Comparison of ENCODE assay signal across 12 cellular contexts in the genomic region with DNA sequence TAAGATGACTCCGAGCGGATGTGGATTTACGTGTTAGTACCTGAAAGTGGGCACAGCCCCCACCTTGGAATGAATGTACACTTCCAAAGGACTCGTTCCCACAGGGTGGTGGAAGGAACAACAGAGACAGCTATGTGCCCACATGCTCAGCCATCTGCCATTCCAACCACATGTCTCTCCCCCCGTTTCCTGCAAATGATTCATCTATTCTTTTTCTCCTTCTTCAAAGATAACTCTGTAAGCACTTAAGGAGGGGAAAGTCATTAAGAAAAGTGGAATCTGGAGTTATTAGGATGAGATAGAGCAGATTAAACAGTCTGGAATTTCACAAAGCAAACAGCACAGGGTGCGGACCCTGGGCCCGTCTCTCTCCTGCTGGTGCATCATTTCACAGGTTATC. TPM values are rescaled to one million over a fixed set of nuclear protein-coding genes. Genes with fewer than 3 reads are reported as not detected.
DNase-seq lines count a peak whose midpoint lies in the region; ATAC-seq and TF ChIP-seq lines count a peak whose summit lies in the region.
"Had no signal": no experiment of that assay in that cellular context is flagged by ENCODE, and none has a peak within 500 bp of the region (broad histone marks: within the 10 kb centered on the region; RNA-seq: fewer than 3 reads in every experiment).

No MANE protein-coding gene starts in this region.

- H3K79me1 ChIP-seq in mesenchymal stem cell (replicated peaks; ENCODE audit: low read length, poor library complexity, severe bottlenecking) = peaks cover 5% of the 10 kb centered on the region

- H3K27ac Mint-ChIP-seq in Caco-2 (ENCODE audit: unreplicated experiment) = peak overlapping the region; percentile 62
- H3K27ac Mint-ChIP-seq: CD4-positive, alpha-beta memory T cell had no signal

- H2BK5ac ChIP-seq in mesenchymal stem cell (ENCODE audit: low read depth, low read length, poor library complexity, severe bottlenecking) = no peak overlapping the region

- H3K14ac ChIP-seq in mesenchymal stem cell (ENCODE audit: low read length in 2 of 2) = no peak overlapping the region

- no peak overlapping the region for H3K18ac ChIP-seq in mesenchymal stem cell (ENCODE audit: low read depth in 1 of 2, low read length in 2 of 2)

- no peaks in the 10 kb centered on the region for H3K9me3 Mint-ChIP-seq in Caco-2 (ENCODE audit: unreplicated experiment)
- H3K9me3 Mint-ChIP-seq: CD4-positive, alpha-beta memory T cell had no signal

- H2AFZ ChIP-seq in mesenchymal stem cell (ENCODE audit: low read depth, low read length) = no peak overlapping the region

- peaks cover 52% of the 10 kb centered on the region for H3K4me1 Mint-ChIP-seq in Caco-2 (ENCODE audit: low read depth, unreplicated experiment)

- no peak overlapping the region for H2BK15ac ChIP-seq in mesenchymal stem cell (ENCODE audit: low read depth, poor library complexity, severe bottlenecking)

- CTCF ChIA-PET in Caco-2 (lab: Charles Lee) = no interaction called here

- WGBS in mesenchymal stem cell = 11% methylated on average over 5 of the region's 7 CpGs

- peaks cover 13% of the 10 kb centered on the region for H3K36me3 Mint-ChIP-seq in Caco-2 (ENCODE audit: insufficient read depth, unreplicated experiment)
- H3K36me3 Mint-ChIP-seq: CD4-positive, alpha-beta memory T cell had no signal

- no peak overlapping the region for H3K4me2 ChIP-seq in mesenchymal stem cell (ENCODE audit: low read length, poor library complexity, severe bottlenecking)

- H3K9me3 ChIP-seq in Caco-2 = no peaks in the 10 kb centered on the region
- H3K9me3 ChIP-seq in breast epithelium = no peaks in the 10 kb centered on the region
- no peaks in the 10 kb centered on the region for H3K9me3 ChIP-seq in mesenchymal stem cell (ENCODE audit: control insufficient read depth, low read length)
- H3K9me3 ChIP-seq: thoracic aorta had no signal

- no peaks in the 10 kb centered on the region for H3K27me3 ChIP-seq in Caco-2 (replicated peaks; ENCODE audit: control insufficient read depth, insufficient read depth, low read length)
- H3K27me3 ChIP-seq in breast epithelium = no peaks in the 10 kb centered on the region
- H3K27me3 ChIP-seq in mesenchymal stem cell (ENCODE audit: control insufficient read depth in 1 of 2, insufficient read depth in 1 of 2, low read length in 2 of 2) = no peaks in the 10 kb centered on the region

- no TSS peak for BruUV-seq in Caco-2 (replicated peaks; lab: Mats Ljungman, UMichigan)

- no peak for TF ChIP-seq POLR2A in breast epithelium (IDR thresholded peaks at IDR 0.05)

- DNase-seq in Caco-2 = peak; percentile 57 to 85
- DNase-seq in LHCN-M2 (ENCODE audit: low read depth) = peak; percentile 81
- peak in 1 of 2 donors; percentile 86 for DNase-seq in breast epithelium (ENCODE audit: low spot score in 2 of 2)
- peak; percentile 81 for DNase-seq in mesenchymal stem cell
- no peak for DNase-seq in T-helper 9 cell
- no peak for DNase-seq in NCI-H748 treated with DMSO at 0.1 percent for 48 hours (lab: John Stamatoyannopoulos, UW)
- no peak for DNase-seq in cortex of kidney (lab: John Stamatoyannopoulos, UW)
- DNase-seq: CD4-positive, alpha-beta memory T cell; NCI-H2081; Right ventricle myocardium superior had no signal

- no peak overlapping the region for H2BK120ac ChIP-seq in mesenchymal stem cell (ENCODE audit: low read depth, low read length)

- peak overlapping the region; percentile 7 for H3K4me3 Mint-ChIP-seq in Caco-2 (ENCODE audit: unreplicated experiment)
- H3K4me3 Mint-ChIP-seq: CD4-positive, alpha-beta memory T cell had no signal

- no peak overlapping the region for H3K4ac ChIP-seq in mesenchymal stem cell (ENCODE audit: low read depth in 1 of 2, low read length in 2 of 2)

- H3K36me3 ChIP-seq in Caco-2 (ENCODE audit: control insufficient read depth, insufficient read depth, low read length) = no peaks in the 10 kb centered on the region
- no peaks in the 10 kb centered on the region for H3K36me3 ChIP-seq in breast epithelium
- H3K36me3 ChIP-seq in mesenchymal stem cell (ENCODE audit: control insufficient read depth in 1 of 2, insufficient read depth in 2 of 2, low read depth in 1 of 2, low read length in 2 of 2) = peaks cover 0 to 11% of the 10 kb centered on the region in 2 experiments
- H3K36me3 ChIP-seq: thoracic aorta had no signal

- no peak overlapping the region for H3K9ac ChIP-seq in mesenchymal stem cell (ENCODE audit: low read length)

- H3K23ac ChIP-seq in mesenchymal stem cell (ENCODE audit: low read length in 2 of 2) = no peak overlapping the region

- no peak for ATAC-seq in HG02852 (IDR thresholded peaks at IDR 0.05; ENCODE audit: unreplicated experiment)

- no peak overlapping the region for H2BK12ac ChIP-seq in mesenchymal stem cell (ENCODE audit: low read length in 2 of 2)

- H4K91ac ChIP-seq in mesenchymal stem cell (ENCODE audit: low read length) = no peak overlapping the region

- no peak overlapping the region for H2AK5ac ChIP-seq in mesenchymal stem cell (ENCODE audit: low read length, severe bottlenecking)

- no peak overlapping the region for H4K8ac ChIP-seq in mesenchymal stem cell (ENCODE audit: low read length)

- POLR2A ChIA-PET in Caco-2 (lab: Charles Lee) = interaction anchor here (0.7 kb wide), 1 partner anchor 9 kb away, joined by 3 read pairs; no protein-coding TSS in a partner anchor

- peak overlapping the region; percentile 75 to 82 for H3K27ac ChIP-seq in breast epithelium
- peak overlapping the region; percentile 13 for H3K27ac ChIP-seq in mesenchymal stem cell (ENCODE audit: low read length, poor library complexity, severe bottlenecking)
- H3K27ac ChIP-seq: thoracic aorta had no signal

- H3K4me3 ChIP-seq in Caco-2 (ENCODE audit: low read depth, low read length) = no peak overlapping the region
- no peak overlapping the region for H3K4me3 ChIP-seq in breast epithelium
- H3K4me3 ChIP-seq in mesenchymal stem cell (ENCODE audit: insufficient read depth in 1 of 2, low read depth in 1 of 2, low read length in 2 of 2) = no peak overlapping the region
- H3K4me3 ChIP-seq: thoracic aorta had no signal

- H3K4me1 ChIP-seq in Caco-2 = peaks cover 81% of the 10 kb centered on the region
- H3K4me1 ChIP-seq in breast epithelium = peaks cover 0 to 3% of the 10 kb centered on the region in 2 donors
- peaks cover 24% of the 10 kb centered on the region for H3K4me1 ChIP-seq in mesenchymal stem cell (ENCODE audit: control insufficient read depth, insufficient read depth, low read depth, low read length)

- H3K27me3 Mint-ChIP-seq in Caco-2 (ENCODE audit: insufficient read depth, unreplicated experiment) = no peaks in the 10 kb centered on the region
- H3K27me3 Mint-ChIP-seq: CD4-positive, alpha-beta memory T cell had no signal

- TF ChIP-seq CTCF in Caco-2 (IDR thresholded peaks at IDR 0.05; ENCODE audit: insufficient read depth in 1 of 2, low read depth in 1 of 2, low read length in 1 of 2, severe bottlenecking in 1 of 2, unreplicated experiment in 1 of 2) = no peak
- no peak for TF ChIP-seq CTCF in breast epithelium (IDR thresholded peaks at IDR 0.05)

- intact Hi-C loops in Caco-2 (cut with micrococcal nuclease; ENCODE audit: unreplicated experiment) = loop anchor here (1.0 to 2.0 kb wide), 3 partner anchors 8 to 20 kb away; a partner anchor contains a TSS
- intact Hi-C loops in breast epithelium (cut with DNase I; ENCODE audit: low total_unique reads) = no loop called here

RNA-seq across cellular contexts. Expression of a gene that starts 18.5 kb away (rescaled TPM):
- total RNA-seq in Caco-2 (2022) = 22.4 and 30.8 TPM in 2 replicates
- 28.3 and 31.6 TPM in 2 replicates for total RNA-seq in LHCN-M2 (2014; rRNA removed)
- 5.3 TPM for polyA plus RNA-seq in LHCN-M2 (2012)
- total RNA-seq in breast epithelium = 10 to 100 TPM; 53.8 to 97.5 (median 88.8) TPM
- 111 TPM for polyA plus RNA-seq in mesenchymal stem cell (2013, experiment 1 of 2)
- polyA plus RNA-seq in mesenchymal stem cell (2013, experiment 2 of 2) = 114 TPM

Comparison
In these comparisons a context has a peak if more than half of its experiments do, and no peak if none do; other contexts are left out.
1. DNase-seq: peak in Caco-2 (2 of 2), LHCN-M2 (single experiment) and mesenchymal stem cell (single experiment); none in T-helper 9 cell (single experiment), NCI-H748 treated with DMSO at 0.1 percent for 48 hours (single experiment) and cortex of kidney (single experiment).